ENCODE assay signal across 8 cellular contexts in the genomic region with DNA sequence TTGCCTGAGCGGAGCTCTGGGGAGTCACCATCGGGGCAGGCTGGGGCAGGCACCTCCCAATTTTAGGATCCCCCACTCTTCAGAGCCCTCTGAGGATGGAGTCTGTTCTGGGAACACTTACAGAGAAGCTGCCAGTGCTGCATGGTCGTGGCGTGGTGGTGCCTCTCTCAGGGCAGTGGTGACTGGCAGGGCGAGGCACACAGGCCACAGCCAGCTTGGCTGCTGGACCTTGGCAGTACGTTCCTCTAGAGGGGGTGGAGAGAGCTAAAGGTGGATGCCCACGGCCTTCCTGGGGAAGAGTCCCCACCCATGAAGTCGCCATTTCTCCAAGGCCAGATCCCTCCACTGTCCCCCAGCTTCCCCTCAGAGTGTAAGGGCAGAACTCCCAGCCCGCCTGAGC.
A peak's percentile ranks its signal among the peaks of the same experiment; 100 is the strongest.
DNase-seq lines count a peak whose midpoint lies in the region; ATAC-seq, FAIRE-seq and TF ChIP-seq lines count a peak whose summit lies in the region.
"Not testable (repeated sequence)": the region's sequence is repeated elsewhere in the genome, so short reads cannot be mapped to it uniquely, and the experiment has no call there.

No MANE protein-coding gene starts in this region.

- TF ChIP-seq CTCF in bronchial epithelial cell (IDR thresholded peaks at IDR 0.05; ENCODE audit: insufficient read depth, low read length, severe bottlenecking); mucosa of descending colon (IDR thresholded peaks at IDR 0.05); spleen (IDR thresholded peaks at IDR 0.05 in 8 of 11, conservative IDR thresholded peaks at IDR 0.05 in 3 of 11); upper lobe of right lung (IDR thresholded peaks at IDR 0.05): not testable (repeated sequence)

- intact Hi-C loops in left ventricle myocardium superior (cut with micrococcal nuclease); mucosa of descending colon (cut with DNase I, micrococcal nuclease); spleen (cut with DNase I; ENCODE audit: low total_unique reads); upper lobe of right lung (cut with DNase I); aorta (cut with DNase I): not testable (repeated sequence)

- H3K9me3 ChIP-seq in mucosa of descending colon; spleen; upper lobe of right lung; aorta (ENCODE audit: control insufficient read depth, low read length): not testable (repeated sequence)

- peak; percentile 4 for FAIRE-seq in HTR-8/SVneo (lab: Jason Lieb, UNC)
- peak; percentile 32 for FAIRE-seq in bronchial epithelial cell (lab: Jason Lieb, UNC)

- H3K27ac ChIP-seq in spleen; upper lobe of right lung; aorta (ENCODE audit: low read depth in 1 of 2, low read length in 2 of 2): not testable (repeated sequence)

- WGBS in spleen, 5 donors, result 70 to 86% (median 73%) methylated on average over 4 to 6 of the region's 9 CpGs; no CpG with 5 or more reads in 2 of the 5 donors
- 75% methylated on average over 6 of the region's 9 CpGs; no CpG with 5 or more reads in 1 of the 2 donors for WGBS in aorta, 2 donors

- not testable (repeated sequence) for H3K36me3 ChIP-seq in bronchial epithelial cell (ENCODE audit: control insufficient read depth, insufficient read depth, low read length); mucosa of descending colon (ENCODE audit: low read depth); spleen; upper lobe of right lung; aorta (ENCODE audit: control insufficient read depth in 1 of 2, insufficient read depth in 2 of 2, low read length in 1 of 2)

- ATAC-seq in left ventricle myocardium superior, upper lobe of right lung: not testable (repeated sequence)
- peak; percentile 64 for ATAC-seq in mucosa of descending colon
- ATAC-seq in aorta (ENCODE audit: low FRiP score), result peak; percentile 8

- not testable (repeated sequence) for H3K27me3 ChIP-seq in bronchial epithelial cell (ENCODE audit: control insufficient read depth, insufficient read depth, low read length); spleen (replicated peaks in 1 of 7); upper lobe of right lung; aorta (ENCODE audit: control insufficient read depth in 1 of 2, insufficient read depth in 2 of 2, low read length in 1 of 2)

- H3K4me1 ChIP-seq in mucosa of descending colon (ENCODE audit: low read depth); spleen; upper lobe of right lung; aorta (ENCODE audit: control insufficient read depth in 1 of 2, insufficient read depth in 2 of 2, low read length in 2 of 2): not testable (repeated sequence)

- H3K4me3 ChIP-seq in bronchial epithelial cell (ENCODE audit: low read depth, low read length); mucosa of descending colon; spleen; upper lobe of right lung; aorta (ENCODE audit: low read length in 2 of 2): not testable (repeated sequence)

- not testable (repeated sequence) for TF ChIP-seq POLR2A in spleen (IDR thresholded peaks at IDR 0.05)

- peak; percentile 0 for DNase-seq in ELF-1 (ENCODE audit: low read depth, low spot score)
- DNase-seq in HTR-8/SVneo (ENCODE audit: insufficient read length, low spot score); bronchial epithelial cell (ENCODE audit: low read depth): not testable (repeated sequence)
- peak; percentile 2 for DNase-seq in left ventricle myocardium superior
- peak in 2 of 3 donors; percentile 17 to 24 for DNase-seq in mucosa of descending colon
- DNase-seq in spleen, result peak; percentile 31
- peak; percentile 15 for DNase-seq in upper lobe of right lung
- peak in 1 of 2 donors; percentile 1 for DNase-seq in aorta
